5 cellular contexts compared by ENCODE assay signal in genomic region chr13:110773480-110773879, GRCh38.
"Had no signal": no experiment of that assay in that cellular context is flagged by ENCODE, and none has a peak within 500 bp of the region (broad histone marks: within the 10 kb centered on the region; RNA-seq: fewer than 3 reads in every experiment).

No MANE protein-coding gene starts in this region.

- H3K4me3 ChIP-seq: GM23338, K562 had no signal

- ATAC-seq: GM23338, K562 had no signal

- H3K9me3 Mint-ChIP-seq: GM23338, H9 had no signal

- DNase-seq: H9, HCEC 1CT, IMR-90 had no signal

- H3K27ac Mint-ChIP-seq: GM23338, H9 had no signal

- H3K4me3 Mint-ChIP-seq: GM23338, H9 had no signal
